Comparison of ENCODE assay signal across 8 cellular contexts in the genomic region with DNA sequence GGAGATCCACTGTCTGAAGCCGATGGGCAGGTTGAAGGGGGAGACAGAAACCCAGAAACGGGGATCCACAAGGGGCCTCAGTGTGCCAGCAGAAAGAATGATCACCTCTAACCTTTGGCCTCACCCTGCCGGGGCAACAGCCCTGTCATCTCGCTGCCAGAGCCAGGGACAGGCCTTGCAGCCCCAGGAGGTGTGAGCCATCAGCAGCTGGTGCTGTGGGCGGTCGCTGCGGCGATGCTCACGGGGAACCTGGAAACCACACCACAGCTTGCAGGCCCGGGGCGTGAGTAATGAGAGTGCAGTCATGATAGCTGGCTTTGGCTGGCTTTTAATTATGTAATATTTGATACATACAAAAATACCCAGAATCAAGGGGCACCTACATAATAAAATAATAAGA. TPM values are rescaled to one million over a fixed set of nuclear protein-coding genes. Genes with fewer than 3 reads are reported as not detected.
DNase-seq lines count a peak whose midpoint lies in the region; ATAC-seq and TF ChIP-seq lines count a peak whose summit lies in the region.

No MANE protein-coding gene starts in this region.

- CTCF ChIA-PET in activated B cell treated with CpG ODN at 0.5 μM for 24 hours (lab: Charles Lee), result no interaction called here

- H3K4me3 ChIP-seq in body of pancreas (no peak overlapping the region), tibial artery (no peak overlapping the region)

- DNase-seq in activated B cell treated with CpG ODN at 0.5 μM for 24 hours, result no peak
- peak in 3 of 4 donors; percentile 48 to 53 (median 52) for DNase-seq in body of pancreas
- peak; percentile 65 to 78 for DNase-seq in stimulated activated CD4-positive, alpha-beta T cell treated with anti-CD3 and anti-CD28 coated beads, Interleukin-4, amount 100 ng/mL, for 4 hours
- DNase-seq in tibial artery, result no peak
- DNase-seq in effector CD8-positive, alpha-beta T cell (lab: John Stamatoyannopoulos, UW), result no peak
- DNase-seq in GM19240 (ENCODE audit: insufficient read length, low spot score), result no peak

- TF ChIP-seq POLR2A in body of pancreas (IDR thresholded peaks at IDR 0.05), result no peak

- peaks cover 13% of the 10 kb centered on the region for H3K9me3 Mint-ChIP-seq in activated B cell treated with CpG ODN at 0.5 μM for 24 hours

- ATAC-seq in GM18511 (IDR thresholded peaks at IDR 0.05; ENCODE audit: unreplicated experiment) (peak; percentile 79), HG03103 (IDR thresholded peaks at IDR 0.05; ENCODE audit: low read depth, unreplicated experiment) (peak; percentile 60), activated B cell treated with CpG ODN at 0.5 μM for 24 hours (ENCODE audit: low read depth) (peak; percentile 50), body of pancreas (no peak)

- H3K27ac Mint-ChIP-seq in activated B cell treated with CpG ODN at 0.5 μM for 24 hours, result no peak overlapping the region

- 58 to 64% methylated on average over 11 of the region's 11 CpGs for WGBS in body of pancreas, 2 donors

- H3K4me1 ChIP-seq in body of pancreas, result peaks cover 5% of the 10 kb centered on the region
- H3K4me1 ChIP-seq in tibial artery, result peaks cover 0 to 7% (median 2%) of the 10 kb centered on the region in 4 donors

- no peaks in the 10 kb centered on the region for H3K36me3 ChIP-seq in body of pancreas (replicated peaks in 1 of 2; ENCODE audit: insufficient read depth in 1 of 2, low read depth in 2 of 2)
- no peaks in the 10 kb centered on the region for H3K36me3 ChIP-seq in tibial artery

- H3K27me3 Mint-ChIP-seq in activated B cell treated with CpG ODN at 0.5 μM for 24 hours, result peaks cover 7% of the 10 kb centered on the region

- TF ChIP-seq CTCF in activated B cell treated with CpG ODN at 0.5 μM for 24 hours (IDR thresholded peaks at IDR 0.05), result no peak
- TF ChIP-seq CTCF in body of pancreas (IDR thresholded peaks at IDR 0.05), result no peak
- no peak for TF ChIP-seq CTCF in tibial artery (IDR thresholded peaks at IDR 0.05)

- H3K4me3 Mint-ChIP-seq in activated B cell treated with CpG ODN at 0.5 μM for 24 hours, result no peak overlapping the region

- intact Hi-C loops in activated B cell treated with CpG ODN at 0.5 μM for 24 hours (cut with micrococcal nuclease), result no loop called here
- intact Hi-C loops in body of pancreas (cut with DNase I), result no loop called here
- intact Hi-C loops in tibial artery (cut with DNase I; ENCODE audit: low total_unique reads), result loop anchor here (10.0 kb wide), 1 partner anchor 866 kb away; the partner anchor contains the start of genes EFCAB11 and TDP1

- H3K27me3 ChIP-seq in body of pancreas, result no peaks in the 10 kb centered on the region
- H3K27me3 ChIP-seq in tibial artery, result no peaks in the 10 kb centered on the region

- H3K27ac ChIP-seq in body of pancreas (no peak overlapping the region), tibial artery (no peak overlapping the region)

- POLR2A ChIA-PET in activated B cell treated with CpG ODN at 0.5 μM for 24 hours (lab: Charles Lee), result no interaction called here

- no peaks in the 10 kb centered on the region for H3K36me3 Mint-ChIP-seq in activated B cell treated with CpG ODN at 0.5 μM for 24 hours (ENCODE audit: low read depth)

- no peaks in the 10 kb centered on the region for H3K4me1 Mint-ChIP-seq in activated B cell treated with CpG ODN at 0.5 μM for 24 hours

- H3K9me3 ChIP-seq in body of pancreas (no peaks in the 10 kb centered on the region), tibial artery (peaks cover 0 to 18% (median 4%) of the 10 kb centered on the region in 3 donors)

RNA-seq across cellular contexts. Expression of gene TTC7B, which starts 4.7 kb away (rescaled TPM):
- total RNA-seq in activated B cell treated with CpG ODN at 0.5 μM for 24 hours (1.9 and 2.5 TPM in 2 replicates), body of pancreas (10 to 100 TPM; 15.3 to 44.2 TPM)

Comparison
In these comparisons a context has a peak if more than half of its experiments do, and no peak if none do; other contexts are left out.
1. DNase-seq: peak in body of pancreas (3 of 4) and stimulated activated CD4-positive, alpha-beta T cell treated with anti-CD3 and anti-CD28 coated beads, Interleukin-4, amount 100 ng/mL, for 4 hours (2 of 2); none in activated B cell treated with CpG ODN at 0.5 μM for 24 hours (single experiment), tibial artery (0 of 2), effector CD8-positive, alpha-beta T cell (single experiment) and GM19240 (single experiment).